Comparison of ENCODE assay signal across 9 cellular contexts in the genomic region with DNA sequence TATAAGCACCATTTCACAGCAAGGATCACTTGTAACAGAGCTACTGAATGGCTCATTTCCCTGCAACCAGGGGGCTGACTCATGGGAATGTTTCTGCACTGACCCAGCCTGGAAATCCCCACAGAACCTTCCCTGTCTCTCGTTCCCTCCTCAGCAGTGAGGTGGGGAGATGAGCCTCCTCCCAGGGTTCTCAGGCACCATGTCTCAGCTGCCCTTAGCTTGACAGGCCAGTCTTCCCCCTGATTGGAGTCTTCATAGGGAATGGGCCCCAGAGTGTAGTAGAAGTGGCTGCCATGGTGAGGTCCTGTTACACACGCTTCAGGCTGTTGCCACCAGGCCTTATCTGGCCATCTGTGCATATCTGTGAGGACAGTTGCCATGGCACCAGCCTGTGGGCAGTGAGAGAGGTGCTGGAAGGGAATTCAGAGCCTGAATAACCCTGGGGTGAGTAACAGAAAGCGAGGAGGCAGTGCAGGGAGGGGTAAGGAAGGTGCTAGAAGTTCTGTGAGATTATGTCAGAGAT.
DNase-seq lines count a peak whose midpoint lies in the region; ATAC-seq, FAIRE-seq and TF ChIP-seq lines count a peak whose summit lies in the region.
"Had no signal": no experiment of that assay in that cellular context is flagged by ENCODE, and none has a peak within 500 bp of the region (broad histone marks: within the 10 kb centered on the region; RNA-seq: fewer than 3 reads in every experiment).

No MANE protein-coding gene starts in this region.

- peak; percentile 50 for FAIRE-seq in bronchial epithelial cell (lab: Jason Lieb, UNC)

- H3K36me3 Mint-ChIP-seq in activated naive CD4-positive, alpha-beta T cell treated with anti-CD3 and anti-CD28 coated beads, Interleukin-2, amount 50 U/mL, for 72 hours = no peaks in the 10 kb centered on the region
- no peaks in the 10 kb centered on the region for H3K36me3 Mint-ChIP-seq in activated naive CD4-positive, alpha-beta T cell treated with anti-CD3 and anti-CD28 coated beads, Interleukin-2, amount 10 ng/mL, durations not matched to agents 7 days and 5 days
- H3K36me3 Mint-ChIP-seq in T-cell = no peaks in the 10 kb centered on the region
- H3K36me3 Mint-ChIP-seq: activated naive CD8-positive, alpha-beta T cell treated with anti-CD3 and anti-CD28 coated beads, Interleukin-2, amount 10 ng/mL, durations not matched to agents 7 days and 5 days had no signal

- no peak for TF ChIP-seq CTCF in bronchial epithelial cell (IDR thresholded peaks at IDR 0.05; ENCODE audit: insufficient read depth, low read length, severe bottlenecking)

- H3K27me3 ChIP-seq in MG63 (no peaks in the 10 kb centered on the region), bronchial epithelial cell (ENCODE audit: control insufficient read depth, insufficient read depth, low read length) (no peaks in the 10 kb centered on the region), H7 (ENCODE audit: control insufficient read depth, insufficient read depth, low read length) (no peaks in the 10 kb centered on the region)

- DNase-seq in activated naive CD4-positive, alpha-beta T cell treated with anti-CD3 and anti-CD28 coated beads, Interleukin-2, amount 50 U/mL, for 72 hours (ENCODE audit: low spot score in 2 of 2) = peak in 1 of 2 donors; percentile 54
- no peak for DNase-seq in activated naive CD4-positive, alpha-beta T cell treated with anti-CD3 and anti-CD28 coated beads, Interleukin-2, amount 10 ng/mL, durations not matched to agents 7 days and 5 days
- DNase-seq in MG63 = peak; percentile 85
- peak; percentile 99 for DNase-seq in bronchial epithelial cell (ENCODE audit: low read depth)
- peak; percentile 97 for DNase-seq in non-pigmented ciliary epithelial cell (ENCODE audit: low read depth)
- DNase-seq in H7 = no peak
- DNase-seq in cortex of kidney (lab: John Stamatoyannopoulos, UW) = no peak
- no peak for DNase-seq in T-cell
- DNase-seq: activated naive CD8-positive, alpha-beta T cell treated with anti-CD3 and anti-CD28 coated beads, Interleukin-2, amount 10 ng/mL, durations not matched to agents 7 days and 5 days had no signal

- H3K4me3 ChIP-seq in MG63 (no peak overlapping the region), bronchial epithelial cell (ENCODE audit: low read depth, low read length) (no peak overlapping the region), H7 (ENCODE audit: insufficient read depth, low read depth, low read length) (no peak overlapping the region)

- ATAC-seq in activated naive CD4-positive, alpha-beta T cell treated with anti-CD3 and anti-CD28 coated beads, Interleukin-2, amount 50 U/mL, for 72 hours = peak; percentile 29 to 76
- ATAC-seq in T-cell (replicated peaks in 1 of 4) = no peak

- no peaks in the 10 kb centered on the region for H3K4me1 Mint-ChIP-seq in activated naive CD4-positive, alpha-beta T cell treated with anti-CD3 and anti-CD28 coated beads, Interleukin-2, amount 10 ng/mL, durations not matched to agents 7 days and 5 days
- no peaks in the 10 kb centered on the region for H3K4me1 Mint-ChIP-seq in T-cell
- H3K4me1 Mint-ChIP-seq: activated naive CD8-positive, alpha-beta T cell treated with anti-CD3 and anti-CD28 coated beads, Interleukin-2, amount 10 ng/mL, durations not matched to agents 7 days and 5 days had no signal

- POLR2A ChIA-PET in T-cell (lab: Charles Lee) = no interaction called here

- H3K9me3 ChIP-seq in MG63 = no peaks in the 10 kb centered on the region

- no peak overlapping the region for H3K4me3 Mint-ChIP-seq in activated naive CD4-positive, alpha-beta T cell treated with anti-CD3 and anti-CD28 coated beads, Interleukin-2, amount 10 ng/mL, durations not matched to agents 7 days and 5 days
- H3K4me3 Mint-ChIP-seq in T-cell = no peak overlapping the region
- H3K4me3 Mint-ChIP-seq: activated naive CD8-positive, alpha-beta T cell treated with anti-CD3 and anti-CD28 coated beads, Interleukin-2, amount 10 ng/mL, durations not matched to agents 7 days and 5 days had no signal

- CTCF ChIA-PET in activated naive CD4-positive, alpha-beta T cell treated with anti-CD3 and anti-CD28 coated beads, Interleukin-2, amount 10 ng/mL, durations not matched to agents 7 days and 5 days (lab: Charles Lee) = no interaction called here
- CTCF ChIA-PET in T-cell (lab: Charles Lee) = no interaction called here

- peak overlapping the region in 1 of 2 donors; percentile 14 for H3K27ac Mint-ChIP-seq in activated naive CD4-positive, alpha-beta T cell treated with anti-CD3 and anti-CD28 coated beads, Interleukin-2, amount 50 U/mL, for 72 hours
- H3K27ac Mint-ChIP-seq in activated naive CD4-positive, alpha-beta T cell treated with anti-CD3 and anti-CD28 coated beads, Interleukin-2, amount 10 ng/mL, durations not matched to agents 7 days and 5 days = no peak overlapping the region
- H3K27ac Mint-ChIP-seq in T-cell = no peak overlapping the region
- H3K27ac Mint-ChIP-seq: activated naive CD8-positive, alpha-beta T cell treated with anti-CD3 and anti-CD28 coated beads, Interleukin-2, amount 10 ng/mL, durations not matched to agents 7 days and 5 days had no signal

- H3K9me3 Mint-ChIP-seq in activated naive CD4-positive, alpha-beta T cell treated with anti-CD3 and anti-CD28 coated beads, Interleukin-2, amount 50 U/mL, for 72 hours = no peaks in the 10 kb centered on the region
- H3K9me3 Mint-ChIP-seq in activated naive CD4-positive, alpha-beta T cell treated with anti-CD3 and anti-CD28 coated beads, Interleukin-2, amount 10 ng/mL, durations not matched to agents 7 days and 5 days = no peaks in the 10 kb centered on the region
- H3K9me3 Mint-ChIP-seq in T-cell = no peaks in the 10 kb centered on the region

- peaks cover 4% of the 10 kb centered on the region for H3K27me3 Mint-ChIP-seq in activated naive CD4-positive, alpha-beta T cell treated with anti-CD3 and anti-CD28 coated beads, Interleukin-2, amount 10 ng/mL, durations not matched to agents 7 days and 5 days
- H3K27me3 Mint-ChIP-seq in T-cell = peaks cover 6 to 18% of the 10 kb centered on the region in 2 donors

- H3K36me3 ChIP-seq in MG63 (no peaks in the 10 kb centered on the region), bronchial epithelial cell (ENCODE audit: control insufficient read depth, insufficient read depth, low read length) (no peaks in the 10 kb centered on the region), H7 (replicated peaks; ENCODE audit: control insufficient read depth, insufficient read depth, low read length) (no peaks in the 10 kb centered on the region)

Comparison
In these comparisons a context has a peak if more than half of its experiments do, and no peak if none do; other contexts are left out.
1. ATAC-seq: peak in activated naive CD4-positive, alpha-beta T cell treated with anti-CD3 and anti-CD28 coated beads, Interleukin-2, amount 50 U/mL, for 72 hours (2 of 2); none in T-cell (0 of 4).
2. DNase-seq: peak in MG63 (single experiment), bronchial epithelial cell (single experiment) and non-pigmented ciliary epithelial cell (single experiment); none in activated naive CD4-positive, alpha-beta T cell treated with anti-CD3 and anti-CD28 coated beads, Interleukin-2, amount 10 ng/mL, durations not matched to agents 7 days and 5 days (single experiment), H7 (single experiment), cortex of kidney (single experiment) and T-cell (0 of 34).